Comparison of ENCODE assay signal across 17 cellular contexts in the genomic region with DNA sequence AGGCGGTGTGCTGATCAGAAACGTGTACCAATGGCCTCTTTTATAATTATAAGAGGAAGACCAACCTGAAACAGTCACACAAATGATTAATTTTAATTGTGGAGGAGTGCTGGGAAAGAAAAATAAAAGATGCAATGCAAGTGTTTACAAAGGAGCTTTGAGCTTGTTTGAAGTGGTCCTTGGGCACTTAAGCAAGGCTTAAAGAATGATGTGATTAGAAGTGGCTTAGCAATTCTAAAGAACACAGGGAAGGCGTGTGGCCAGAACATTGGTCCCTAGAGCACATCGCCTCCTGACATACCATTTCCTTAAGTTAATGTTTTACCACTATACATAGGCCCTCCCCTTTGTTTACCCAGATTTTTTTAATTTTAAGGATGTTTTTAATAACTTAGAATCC. TPM values are rescaled to one million over a fixed set of nuclear protein-coding genes. Genes with fewer than 3 reads are reported as not detected.
DNase-seq lines count a peak whose midpoint lies in the region; ATAC-seq lines count a peak whose summit lies in the region.
"Had no signal": no experiment of that assay in that cellular context is flagged by ENCODE, and none has a peak within 500 bp of the region (broad histone marks: within the 10 kb centered on the region; RNA-seq: fewer than 3 reads in every experiment).

No MANE protein-coding gene starts in this region.

- no peaks in the 10 kb centered on the region for H3K9me3 Mint-ChIP-seq in activated CD4-positive, alpha-beta T cell treated with anti-CD3 and anti-CD28 coated beads, Interleukin-2, amount 10 ng/mL, durations not matched to agents 7 days and 5 days
- H3K9me3 Mint-ChIP-seq: activated CD4-positive, alpha-beta T cell treated with anti-CD3 and anti-CD28 coated beads, Interleukin-2, amount 10 ng/mL, durations not matched to agents 24 days and 14 days had no signal

- no peak for ATAC-seq in GM21619 (IDR thresholded peaks at IDR 0.05; ENCODE audit: unreplicated experiment)
- ATAC-seq: right cardiac atrium had no signal

- no peak overlapping the region for H3K27ac Mint-ChIP-seq in activated CD4-positive, alpha-beta T cell treated with anti-CD3 and anti-CD28 coated beads, Interleukin-2, amount 10 ng/mL, durations not matched to agents 7 days and 5 days

- H3K27me3 Mint-ChIP-seq in activated CD4-positive, alpha-beta T cell treated with anti-CD3 and anti-CD28 coated beads, Interleukin-2, amount 10 ng/mL, durations not matched to agents 7 days and 5 days, result no peaks in the 10 kb centered on the region
- H3K27me3 Mint-ChIP-seq: activated CD4-positive, alpha-beta T cell treated with anti-CD3 and anti-CD28 coated beads, Interleukin-2, amount 10 ng/mL, durations not matched to agents 24 days and 14 days had no signal

- no peak overlapping the region for H3K4me3 Mint-ChIP-seq in activated CD4-positive, alpha-beta T cell treated with anti-CD3 and anti-CD28 coated beads, Interleukin-2, amount 10 ng/mL, durations not matched to agents 7 days and 5 days
- H3K4me3 Mint-ChIP-seq: activated CD4-positive, alpha-beta T cell treated with anti-CD3 and anti-CD28 coated beads, Interleukin-2, amount 10 ng/mL, durations not matched to agents 24 days and 14 days had no signal

- POLR2A ChIA-PET in activated CD4-positive, alpha-beta T cell treated with anti-CD3 and anti-CD28 coated beads, Interleukin-2, amount 10 ng/mL, durations not matched to agents 7 days and 5 days (lab: Charles Lee), result no interaction called here

- CTCF ChIA-PET in activated CD4-positive, alpha-beta T cell treated with anti-CD3 and anti-CD28 coated beads, Interleukin-2, amount 10 ng/mL, durations not matched to agents 7 days and 5 days (lab: Charles Lee), result interaction anchor here (0.7 to 1.6 kb wide), 3 partner anchors 15 to 37 kb away, joined by 3 to 4 read pairs (median 3); no protein-coding TSS in a partner anchor

- peaks cover 38% of the 10 kb centered on the region for H3K36me3 Mint-ChIP-seq in activated CD4-positive, alpha-beta T cell treated with anti-CD3 and anti-CD28 coated beads, Interleukin-2, amount 10 ng/mL, durations not matched to agents 7 days and 5 days (ENCODE audit: low read depth)

- H3K4me1 Mint-ChIP-seq in activated CD4-positive, alpha-beta T cell treated with anti-CD3 and anti-CD28 coated beads, Interleukin-2, amount 10 ng/mL, durations not matched to agents 7 days and 5 days, result peaks cover 57% of the 10 kb centered on the region

- DNase-seq in DMS79 treated with DMSO at 0.1 percent for 48 hours (lab: John Stamatoyannopoulos, UW) (peak; percentile 97), NCI-H187 (lab: John Stamatoyannopoulos, UW) (peak; percentile 7 to 34), astrocyte of the hippocampus (ENCODE audit: low read depth, low spot score) (peak; percentile 75), renal cortical epithelial cell (ENCODE audit: low read depth) (peak; percentile 72), mesenteric fat pad (ENCODE audit: low spot score) (no peak), HuH-7 (ENCODE audit: low spot score) (no peak)
- no peak for DNase-seq in activated CD4-positive, alpha-beta T cell treated with anti-CD3 and anti-CD28 coated beads, Interleukin-2, amount 10 ng/mL, durations not matched to agents 7 days and 5 days
- DNase-seq: activated CD4-positive, alpha-beta T cell treated with anti-CD3 and anti-CD28 coated beads, Interleukin-2, amount 10 ng/mL, durations not matched to agents 24 days and 14 days; activated CD8-positive, alpha-beta memory T cell treated with anti-CD3 and anti-CD28 coated beads, Interleukin-2, amount 50 U/mL, for 48 hours; activated gamma-delta T cell; Calu3; central memory CD4-positive, alpha-beta T cell; NCI-H1694 treated with DMSO at 0.1 percent for 48 hours; right cardiac atrium; stimulated activated CD4-positive, alpha-beta T cell treated with anti-CD3 and anti-CD28 coated beads, Interleukin-15, amount 100 ng/mL, for 24 hours; transverse colon had no signal

RNA-seq across cellular contexts. Expression of gene PTPN1, which starts 26.1 kb away (rescaled TPM):
- total RNA-seq in renal cortical epithelial cell, result 42.5 and 89.1 TPM in 2 replicates
- total RNA-seq in mesenteric fat pad, result 50.9 TPM
- total RNA-seq in activated CD4-positive, alpha-beta T cell treated with anti-CD3 and anti-CD28 coated beads, Interleukin-2, amount 10 ng/mL, durations not matched to agents 7 days and 5 days, result 10 to 100 TPM; 66.4 to 75.3 TPM

Comparison
In these comparisons a context has a peak if more than half of its experiments do, and no peak if none do; other contexts are left out.
1. DNase-seq: peak in DMS79 treated with DMSO at 0.1 percent for 48 hours (single experiment), NCI-H187 (2 of 2), astrocyte of the hippocampus (single experiment) and renal cortical epithelial cell (single experiment); none in mesenteric fat pad (single experiment), HuH-7 (single experiment) and activated CD4-positive, alpha-beta T cell treated with anti-CD3 and anti-CD28 coated beads, Interleukin-2, amount 10 ng/mL, durations not matched to agents 7 days and 5 days (single experiment).